In the genomic region with DNA sequence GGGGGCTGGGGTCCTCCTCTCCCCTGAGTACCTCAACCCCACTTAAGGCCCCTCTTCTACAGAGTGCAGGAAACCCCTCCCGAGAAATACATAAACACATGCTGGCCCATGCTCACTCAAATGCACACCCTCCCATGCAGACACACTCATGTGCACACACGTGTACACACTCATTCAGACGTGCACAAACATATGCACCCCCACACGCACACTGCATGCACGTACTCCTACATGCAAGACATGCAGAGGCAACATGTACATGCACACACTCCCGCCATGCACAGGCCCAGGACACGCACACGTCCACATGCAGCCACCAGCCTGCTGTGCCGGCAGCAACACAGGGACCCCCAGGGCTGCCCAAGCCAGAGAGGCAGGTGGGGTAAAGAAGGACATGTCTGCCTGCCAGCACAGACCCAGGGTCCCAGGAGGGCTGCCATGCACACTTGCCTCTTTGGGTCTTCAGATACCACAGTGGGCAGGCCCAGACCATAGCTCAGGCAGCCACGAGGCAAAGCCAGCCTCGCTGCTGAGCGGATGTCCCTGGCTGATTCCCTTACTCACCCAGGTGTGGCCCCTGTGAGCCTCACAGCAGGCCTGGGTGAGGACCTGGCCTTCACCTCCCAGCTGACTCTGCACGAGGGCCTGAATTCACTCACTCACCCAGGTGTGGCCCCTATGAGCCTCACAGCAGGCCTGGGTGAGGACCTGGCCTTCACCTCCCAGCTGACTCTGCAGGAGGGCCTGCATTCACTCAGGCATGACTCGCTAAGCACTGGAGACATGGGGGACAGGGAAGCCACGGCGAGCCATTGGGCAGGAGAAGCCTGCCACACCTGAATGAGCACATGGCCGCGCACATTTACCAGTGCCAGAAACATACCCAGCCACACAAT, we compare ENCODE assay signal across 16 cellular contexts. TPM values are rescaled to one million over a fixed set of nuclear protein-coding genes. Genes with fewer than 3 reads are reported as not detected.
DNase-seq lines count a peak whose midpoint lies in the region; ATAC-seq and TF ChIP-seq lines count a peak whose summit lies in the region.
"Had no signal": no experiment of that assay in that cellular context is flagged by ENCODE, and none has a peak within 500 bp of the region (broad histone marks: within the 10 kb centered on the region; RNA-seq: fewer than 3 reads in every experiment).

No MANE protein-coding gene starts in this region.

- H3K27me3 ChIP-seq in spleen (replicated peaks in 1 of 7) = peaks cover 0 to 58% (median 4%) of the 10 kb centered on the region in 7 donors

- ATAC-seq in GM19328 (IDR thresholded peaks at IDR 0.05; ENCODE audit: unreplicated experiment) = no peak

- DNase-seq in NCI-H345 (lab: John Stamatoyannopoulos, UW) = peak; percentile 35
- no peak for DNase-seq in NCI-H345 treated with DMSO at 0.1 percent for 48 hours (lab: John Stamatoyannopoulos, UW; ENCODE audit: unreplicated experiment)
- peak; percentile 69 for DNase-seq in SK-N-DZ (ENCODE audit: low spot score)
- DNase-seq in left kidney (ENCODE audit: low read depth, low spot score) = peak; percentile 44
- DNase-seq in spleen = peak; percentile 61
- DNase-seq in Kasumi-1 (lab: John Stamatoyannopoulos, UW) = no peak
- no peak for DNase-seq in SHP77 (lab: John Stamatoyannopoulos, UW)
- DNase-seq: 8988T, DMS 273 treated with DMSO at 0.1 percent for 48 hours, EL, NCI-H2107, NCI-H226, NCI-H748 treated with DMSO at 0.1 percent for 48 hours, SIG-M5 had no signal

- peaks cover 0 to 23% (median 4%) of the 10 kb centered on the region in 6 donors for H3K4me1 ChIP-seq in spleen

- H3K9me3 ChIP-seq in spleen = no peaks in the 10 kb centered on the region
- H3K9me3 ChIP-seq: BLaER1 had no signal

- no peak for TF ChIP-seq POLR2A in spleen (IDR thresholded peaks at IDR 0.05)

- 77 to 93% (median 86%) methylated on average over 16 to 18 of the region's 18 CpGs for WGBS in spleen, 5 donors

- H3K4me3 ChIP-seq in spleen = no peak overlapping the region
- H3K4me3 ChIP-seq: BLaER1 had no signal

- no peak overlapping the region for H3K27ac ChIP-seq in spleen
- H3K27ac ChIP-seq: BLaER1 had no signal

- H3K36me3 ChIP-seq in spleen = peaks cover 0 to 49% (median 0%) of the 10 kb centered on the region in 6 donors
- H3K36me3 ChIP-seq: BLaER1 had no signal

- TF ChIP-seq CTCF in spleen (IDR thresholded peaks at IDR 0.05 in 8 of 11, conservative IDR thresholded peaks at IDR 0.05 in 3 of 11) = no peak

- intact Hi-C loops in spleen (cut with DNase I; ENCODE audit: low total_unique reads) = no loop called here

RNA-seq across cellular contexts. Expression of gene ADAMTS2, which starts 7.8 kb away (rescaled TPM):
- 13.2 and 17.5 TPM in 2 replicates for polyA plus RNA-seq in SK-N-DZ (2014; cell fraction: cytosol; rRNA removed)
- 36.5 and 52.0 TPM in 2 replicates for polyA plus RNA-seq in SK-N-DZ (2014; cell fraction: nucleus; rRNA removed)
- total RNA-seq in spleen = 100 to 1,000 TPM in 1 of 7 donors, 10 to 100 TPM in 6; 44.0 to 101 (median 64.5) TPM
- 10 to 100 TPM in 1 of 3 donors, 1 to 10 TPM in 2; 4.0 to 16.8 (median 4.4) TPM for polyA plus RNA-seq in spleen

Comparison
In these comparisons a context has a peak if more than half of its experiments do, and no peak if none do; other contexts are left out.
1. DNase-seq: peak in NCI-H345 (single experiment), SK-N-DZ (single experiment), left kidney (single experiment) and spleen (single experiment); none in NCI-H345 treated with DMSO at 0.1 percent for 48 hours (single experiment), Kasumi-1 (0 of 2) and SHP77 (0 of 2).